Comparison of ENCODE assay signal across 20 cellular contexts in the genomic region with DNA sequence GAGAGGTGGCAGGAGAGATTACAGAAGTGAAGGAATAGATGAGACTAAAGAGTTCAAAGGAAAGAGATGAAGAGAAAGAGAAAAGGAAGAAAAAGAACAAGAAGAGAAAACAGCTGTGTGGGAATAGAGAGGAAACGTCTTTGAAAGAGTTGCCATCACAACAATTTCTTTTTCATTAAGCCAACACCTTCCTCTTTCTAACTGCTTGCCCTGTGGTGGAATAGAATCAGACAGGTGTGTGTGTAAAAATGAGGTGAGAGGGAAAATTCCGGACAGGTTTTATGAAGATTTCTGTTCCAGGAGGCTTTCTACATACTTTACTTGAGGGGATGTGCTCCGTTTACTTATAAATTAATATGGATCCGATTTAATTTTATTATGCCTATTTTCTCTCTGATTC. TPM values are rescaled to one million over a fixed set of nuclear protein-coding genes. Genes with fewer than 3 reads are reported as not detected.
DNase-seq lines count a peak whose midpoint lies in the region; ATAC-seq, FAIRE-seq and TF ChIP-seq lines count a peak whose summit lies in the region.
"Had no signal": no experiment of that assay in that cellular context is flagged by ENCODE, and none has a peak within 500 bp of the region (broad histone marks: within the 10 kb centered on the region; RNA-seq: fewer than 3 reads in every experiment).

No MANE protein-coding gene starts in this region.

- intact Hi-C loops in activated T-helper 2 cell treated with anti-CD3 and anti-CD28 coated beads, Interferon-gamma antibody, Interleukin-2, Interleukin-4, amounts not matched to agents 10 μg/mL and 5 μg/mL and 100 μg/mL, durations not matched to agents 14 hours and 24 hours and 36 hours (cut with micrococcal nuclease): no loop called here
- intact Hi-C loops in pancreas (cut with DNase I): no loop called here

- CTCF ChIA-PET in activated CD8-positive, alpha-beta memory T cell treated with anti-CD3 and anti-CD28 coated beads, Interleukin-2, amount 10 ng/mL, durations not matched to agents 7 days and 5 days (lab: Charles Lee): interaction anchor here (1.4 kb wide), 1 partner anchor 25 kb away, joined by 4 read pairs; no protein-coding TSS in a partner anchor

- peaks cover 5% of the 10 kb centered on the region for H3K9me3 Mint-ChIP-seq in activated CD8-positive, alpha-beta memory T cell treated with anti-CD3 and anti-CD28 coated beads, Interleukin-2, amount 10 ng/mL, durations not matched to agents 7 days and 5 days (ENCODE audit: low read depth)
- peaks cover 6% of the 10 kb centered on the region for H3K9me3 Mint-ChIP-seq in activated T-helper 2 cell treated with anti-CD3 and anti-CD28 coated beads, Interferon-gamma antibody, Interleukin-2, Interleukin-4, amounts not matched to agents 10 μg/mL and 5 μg/mL and 100 μg/mL, durations not matched to agents 14 hours and 24 hours and 36 hours
- H3K9me3 Mint-ChIP-seq in stimulated activated effector memory CD8-positive, alpha-beta T cell treated with anti-CD3 and anti-CD28 coated beads, Interleukin-12 subunit alpha, Interleukin-12 subunit beta, amount 100 ng/mL, for 72 hours: peaks cover 4% of the 10 kb centered on the region
- H3K9me3 Mint-ChIP-seq: T-cell had no signal

- 65 to 75% methylated on average over 4 of the region's 4 CpGs for WGBS in pancreas, 2 donors

- no peaks in the 10 kb centered on the region for H3K4me1 ChIP-seq in pancreas

- H3K27ac Mint-ChIP-seq in activated CD8-positive, alpha-beta memory T cell treated with anti-CD3 and anti-CD28 coated beads, Interleukin-2, amount 10 ng/mL, durations not matched to agents 7 days and 5 days: peak overlapping the region; percentile 5
- H3K27ac Mint-ChIP-seq in activated T-helper 2 cell treated with anti-CD3 and anti-CD28 coated beads, Interferon-gamma antibody, Interleukin-2, Interleukin-4, amounts not matched to agents 10 μg/mL and 5 μg/mL and 100 μg/mL, durations not matched to agents 14 hours and 24 hours and 36 hours: peak overlapping the region; percentile 2
- peak overlapping the region; percentile 3 for H3K27ac Mint-ChIP-seq in stimulated activated effector memory CD8-positive, alpha-beta T cell treated with anti-CD3 and anti-CD28 coated beads, Interleukin-12 subunit alpha, Interleukin-12 subunit beta, amount 100 ng/mL, for 72 hours
- H3K27ac Mint-ChIP-seq: T-cell had no signal

- H3K27me3 Mint-ChIP-seq in activated CD8-positive, alpha-beta memory T cell treated with anti-CD3 and anti-CD28 coated beads, Interleukin-2, amount 10 ng/mL, durations not matched to agents 7 days and 5 days: no peaks in the 10 kb centered on the region
- H3K27me3 Mint-ChIP-seq in activated T-helper 2 cell treated with anti-CD3 and anti-CD28 coated beads, Interferon-gamma antibody, Interleukin-2, Interleukin-4, amounts not matched to agents 10 μg/mL and 5 μg/mL and 100 μg/mL, durations not matched to agents 14 hours and 24 hours and 36 hours (ENCODE audit: low read depth): no peaks in the 10 kb centered on the region
- H3K27me3 Mint-ChIP-seq: T-cell had no signal

- H3K27me3 ChIP-seq in pancreas: no peaks in the 10 kb centered on the region
- H3K27me3 ChIP-seq: esophagus squamous epithelium had no signal

- H3K36me3 ChIP-seq in pancreas: no peaks in the 10 kb centered on the region
- H3K36me3 ChIP-seq: esophagus squamous epithelium, WERI-Rb-1 had no signal

- peaks cover 23% of the 10 kb centered on the region for H3K36me3 Mint-ChIP-seq in activated CD8-positive, alpha-beta memory T cell treated with anti-CD3 and anti-CD28 coated beads, Interleukin-2, amount 10 ng/mL, durations not matched to agents 7 days and 5 days
- peaks cover 3% of the 10 kb centered on the region for H3K36me3 Mint-ChIP-seq in activated T-helper 2 cell treated with anti-CD3 and anti-CD28 coated beads, Interferon-gamma antibody, Interleukin-2, Interleukin-4, amounts not matched to agents 10 μg/mL and 5 μg/mL and 100 μg/mL, durations not matched to agents 14 hours and 24 hours and 36 hours (ENCODE audit: low read depth)
- peaks cover 16% of the 10 kb centered on the region for H3K36me3 Mint-ChIP-seq in stimulated activated effector memory CD8-positive, alpha-beta T cell treated with anti-CD3 and anti-CD28 coated beads, Interleukin-12 subunit alpha, Interleukin-12 subunit beta, amount 100 ng/mL, for 72 hours
- H3K36me3 Mint-ChIP-seq: T-cell had no signal

- no peak for ATAC-seq in activated CD8-positive, alpha-beta memory T cell treated with anti-CD3 and anti-CD28 coated beads, Interleukin-2, amount 10 ng/mL, durations not matched to agents 7 days and 5 days
- ATAC-seq in stimulated activated effector memory CD8-positive, alpha-beta T cell treated with anti-CD3 and anti-CD28 coated beads, Interleukin-12 subunit alpha, Interleukin-12 subunit beta, amount 100 ng/mL, for 72 hours: no peak
- ATAC-seq in pancreas: no peak

- H3K4me1 Mint-ChIP-seq in activated CD8-positive, alpha-beta memory T cell treated with anti-CD3 and anti-CD28 coated beads, Interleukin-2, amount 10 ng/mL, durations not matched to agents 7 days and 5 days: peaks cover 26% of the 10 kb centered on the region
- peaks cover 38% of the 10 kb centered on the region for H3K4me1 Mint-ChIP-seq in activated T-helper 2 cell treated with anti-CD3 and anti-CD28 coated beads, Interferon-gamma antibody, Interleukin-2, Interleukin-4, amounts not matched to agents 10 μg/mL and 5 μg/mL and 100 μg/mL, durations not matched to agents 14 hours and 24 hours and 36 hours (ENCODE audit: low read depth)
- H3K4me1 Mint-ChIP-seq in stimulated activated effector memory CD8-positive, alpha-beta T cell treated with anti-CD3 and anti-CD28 coated beads, Interleukin-12 subunit alpha, Interleukin-12 subunit beta, amount 100 ng/mL, for 72 hours: peaks cover 39% of the 10 kb centered on the region

- H3K4me3 Mint-ChIP-seq in activated CD8-positive, alpha-beta memory T cell treated with anti-CD3 and anti-CD28 coated beads, Interleukin-2, amount 10 ng/mL, durations not matched to agents 7 days and 5 days: no peak overlapping the region
- peak overlapping the region; percentile 19 for H3K4me3 Mint-ChIP-seq in activated T-helper 2 cell treated with anti-CD3 and anti-CD28 coated beads, Interferon-gamma antibody, Interleukin-2, Interleukin-4, amounts not matched to agents 10 μg/mL and 5 μg/mL and 100 μg/mL, durations not matched to agents 14 hours and 24 hours and 36 hours (ENCODE audit: low read depth)
- peak overlapping the region; percentile 7 for H3K4me3 Mint-ChIP-seq in stimulated activated effector memory CD8-positive, alpha-beta T cell treated with anti-CD3 and anti-CD28 coated beads, Interleukin-12 subunit alpha, Interleukin-12 subunit beta, amount 100 ng/mL, for 72 hours

- TF ChIP-seq CTCF in pancreas (IDR thresholded peaks at IDR 0.05): no peak

- no peak overlapping the region for H3K27ac ChIP-seq in pancreas
- H3K27ac ChIP-seq: WERI-Rb-1 had no signal

- H3K4me3 ChIP-seq in pancreas: no peak overlapping the region
- H3K4me3 ChIP-seq: esophagus squamous epithelium had no signal

- H3K9me3 ChIP-seq in pancreas: no peaks in the 10 kb centered on the region
- H3K9me3 ChIP-seq: esophagus squamous epithelium had no signal

- DNase-seq in activated CD8-positive, alpha-beta memory T cell treated with anti-CD3 and anti-CD28 coated beads, Interleukin-2, amount 10 ng/mL, durations not matched to agents 7 days and 5 days: no peak
- DNase-seq in activated CD8-positive, alpha-beta memory T cell treated with anti-CD3 and anti-CD28 coated beads for 24 hours: no peak
- DNase-seq in GM19239 (ENCODE audit: insufficient read length, low spot score) (no peak), pancreas (no peak)
- no peak for DNase-seq in activated T-helper 2 cell treated with anti-CD3 and anti-CD28 coated beads, Interferon-gamma antibody, Interleukin-2, Interleukin-4, amounts not matched to agents 10 μg/mL and 5 μg/mL and 100 μg/mL, durations not matched to agents 14 hours and 24 hours and 36 hours (ENCODE audit: low spot score)
- no peak for DNase-seq in stimulated activated effector memory CD8-positive, alpha-beta T cell treated with anti-CD3 and anti-CD28 coated beads, Interleukin-12 subunit alpha, Interleukin-12 subunit beta, amount 100 ng/mL, for 72 hours (ENCODE audit: low spot score in 2 of 2)
- no peak for DNase-seq in stimulated activated CD4-positive, alpha-beta T cell treated with anti-CD3 and anti-CD28 coated beads, Interleukin-4, amount 100 ng/mL, for 24 hours
- DNase-seq: activated effector memory CD4-positive, alpha-beta T cell treated with Interleukin-2 at 50 U/mL for 16 hours; effector CD4-positive, alpha-beta T cell; EL; esophagus squamous epithelium; NCI-H1092 treated with DMSO at 0.1 percent for 48 hours; NCI-H2081; NCI-H510A; small intestine; stimulated activated CD4-positive, alpha-beta T cell treated with anti-CD3 and anti-CD28 coated beads, Interleukin-4, amount 100 ng/mL, for 4 hours; WERI-Rb-1 had no signal

- peak; percentile 55 for FAIRE-seq in GM19239 (lab: Jason Lieb, UNC)
- FAIRE-seq in pancreas (lab: Jason Lieb, UNC): no peak
- FAIRE-seq: small intestine had no signal

RNA-seq across cellular contexts. Expression of a gene that starts 28.8 kb away (rescaled TPM):
- 1 to 10 TPM; 1.7 to 2.9 TPM for total RNA-seq in activated CD8-positive, alpha-beta memory T cell treated with anti-CD3 and anti-CD28 coated beads, Interleukin-2, amount 10 ng/mL, durations not matched to agents 7 days and 5 days
- total RNA-seq in activated T-helper 2 cell treated with anti-CD3 and anti-CD28 coated beads, Interferon-gamma antibody, Interleukin-2, Interleukin-4, amounts not matched to agents 10 μg/mL and 5 μg/mL and 100 μg/mL, durations not matched to agents 14 hours and 24 hours and 36 hours: 1.1 TPM in 2 replicates
- total RNA-seq in pancreas: under 1 TPM in 4 of 6 donors, not detected in 2; 0.09 to 0.12 (median 0.09) TPM
- not detected for polyA plus RNA-seq in pancreas
- total RNA-seq: Right ventricle myocardium superior had no signal
- polyA plus RNA-seq: neural cell had no signal
